17 cellular contexts compared by ENCODE assay signal in genomic region chr2:86806059-86806857, GRCh38. TPM values are rescaled to one million over a fixed set of nuclear protein-coding genes. Genes with fewer than 3 reads are reported as not detected.
DNase-seq lines count a peak whose midpoint lies in the region; ATAC-seq lines count a peak whose summit lies in the region.
"Had no signal": no experiment of that assay in that cellular context is flagged by ENCODE, and none has a peak within 500 bp of the region (broad histone marks: within the 10 kb centered on the region; RNA-seq: fewer than 3 reads in every experiment).

No MANE protein-coding gene starts in this region.

- peaks cover 30 to 39% (median 37%) of the 10 kb centered on the region in 3 donors for H3K4me1 Mint-ChIP-seq in T-cell
- H3K4me1 Mint-ChIP-seq in central memory CD8-positive, alpha-beta T cell = peaks cover 56% of the 10 kb centered on the region
- peaks cover 28% of the 10 kb centered on the region for H3K4me1 Mint-ChIP-seq in stimulated activated effector memory CD8-positive, alpha-beta T cell treated with anti-CD3 and anti-CD28 coated beads, Interleukin-12 subunit alpha, Interleukin-12 subunit beta, amount 100 ng/mL, for 72 hours

- H3K27ac Mint-ChIP-seq in T-cell = peak overlapping the region; percentile 86 to 92
- peak overlapping the region; percentile 93 for H3K27ac Mint-ChIP-seq in central memory CD8-positive, alpha-beta T cell (ENCODE audit: low read depth)
- peak overlapping the region; percentile 87 for H3K27ac Mint-ChIP-seq in stimulated activated effector memory CD8-positive, alpha-beta T cell treated with anti-CD3 and anti-CD28 coated beads, Interleukin-12 subunit alpha, Interleukin-12 subunit beta, amount 100 ng/mL, for 72 hours
- H3K27ac Mint-ChIP-seq: activated CD4-positive, alpha-beta T cell treated with anti-CD3 and anti-CD28 coated beads, Interleukin-2, amount 10 ng/mL, durations not matched to agents 7 days and 5 days had no signal

- no peaks in the 10 kb centered on the region for H3K36me3 Mint-ChIP-seq in T-cell
- peaks cover 14% of the 10 kb centered on the region for H3K36me3 Mint-ChIP-seq in central memory CD8-positive, alpha-beta T cell (ENCODE audit: insufficient read depth)
- H3K36me3 Mint-ChIP-seq in stimulated activated effector memory CD8-positive, alpha-beta T cell treated with anti-CD3 and anti-CD28 coated beads, Interleukin-12 subunit alpha, Interleukin-12 subunit beta, amount 100 ng/mL, for 72 hours = peaks cover 35% of the 10 kb centered on the region

- no peaks in the 10 kb centered on the region for H3K9me3 Mint-ChIP-seq in T-cell
- H3K9me3 Mint-ChIP-seq in central memory CD8-positive, alpha-beta T cell = no peaks in the 10 kb centered on the region
- no peaks in the 10 kb centered on the region for H3K9me3 Mint-ChIP-seq in stimulated activated effector memory CD8-positive, alpha-beta T cell treated with anti-CD3 and anti-CD28 coated beads, Interleukin-12 subunit alpha, Interleukin-12 subunit beta, amount 100 ng/mL, for 72 hours
- H3K9me3 Mint-ChIP-seq: activated CD4-positive, alpha-beta T cell treated with anti-CD3 and anti-CD28 coated beads, Interleukin-2, amount 10 ng/mL, durations not matched to agents 7 days and 5 days had no signal

- CTCF ChIA-PET in T-cell (lab: Charles Lee) = interaction anchor here in 1 of 2 donors (1.0 to 1.3 kb wide), 3 partner anchors 15 to 30 kb away, joined by 3 to 4 read pairs (median 3); no protein-coding TSS in a partner anchor

- POLR2A ChIA-PET in T-cell (lab: Charles Lee) = interaction anchor here in 1 of 2 donors (1.3 kb wide), 1 partner anchor 20 kb away, joined by 5 read pairs; no protein-coding TSS in a partner anchor

- DNase-seq in NCI-H2227 (lab: John Stamatoyannopoulos, UW; ENCODE audit: unreplicated experiment) (peak; percentile 21), NCI-H2227 treated with DMSO at 0.1 percent for 48 hours (lab: John Stamatoyannopoulos, UW) (no peak), T-cell (no peak), iPS-NIHi11 (ENCODE audit: low spot score) (no peak), NCI-H2029 treated with DMSO at 0.1 percent for 48 hours (lab: John Stamatoyannopoulos, UW) (no peak)
- no peak for DNase-seq in central memory CD8-positive, alpha-beta T cell (ENCODE audit: low spot score in 2 of 2)
- peak in 1 of 2 donors; percentile 65 for DNase-seq in stimulated activated effector memory CD8-positive, alpha-beta T cell treated with anti-CD3 and anti-CD28 coated beads, Interleukin-12 subunit alpha, Interleukin-12 subunit beta, amount 100 ng/mL, for 72 hours (ENCODE audit: low spot score in 2 of 2)
- DNase-seq: 8988T; activated CD4-positive, alpha-beta T cell treated with anti-CD3 and anti-CD28 coated beads, Interleukin-2, amount 10 ng/mL, durations not matched to agents 7 days and 5 days; NCI-H1436 treated with DMSO at 0.1 percent for 48 hours; psoas muscle; small intestine; stimulated activated CD4-positive, alpha-beta T cell treated with anti-CD3 and anti-CD28 coated beads, Interleukin-4, amount 100 ng/mL, for 24 hours had no signal

- H3K27me3 Mint-ChIP-seq in T-cell = peaks cover 14 to 34% of the 10 kb centered on the region in 2 donors
- no peaks in the 10 kb centered on the region for H3K27me3 Mint-ChIP-seq in central memory CD8-positive, alpha-beta T cell

- ATAC-seq in T-cell (replicated peaks in 1 of 4) = no peak
- ATAC-seq in central memory CD8-positive, alpha-beta T cell (replicated peaks; ENCODE audit: extremely low read depth, poor library complexity, severe bottlenecking) = no peak
- no peak for ATAC-seq in stimulated activated effector memory CD8-positive, alpha-beta T cell treated with anti-CD3 and anti-CD28 coated beads, Interleukin-12 subunit alpha, Interleukin-12 subunit beta, amount 100 ng/mL, for 72 hours
- no peak for ATAC-seq in HG02973 (IDR thresholded peaks at IDR 0.05; ENCODE audit: unreplicated experiment)
- ATAC-seq: HCT116, psoas muscle had no signal

- peak overlapping the region; percentile 53 to 93 (median 90) for H3K4me3 Mint-ChIP-seq in T-cell
- H3K4me3 Mint-ChIP-seq in central memory CD8-positive, alpha-beta T cell = peak overlapping the region; percentile 87
- peak overlapping the region; percentile 83 for H3K4me3 Mint-ChIP-seq in stimulated activated effector memory CD8-positive, alpha-beta T cell treated with anti-CD3 and anti-CD28 coated beads, Interleukin-12 subunit alpha, Interleukin-12 subunit beta, amount 100 ng/mL, for 72 hours

RNA-seq across cellular contexts. Expression of gene CD8A, which starts 15.5 kb away (rescaled TPM):
- 100 to 1,000 TPM in 4 of 5 donors, 10 to 100 TPM in 1; 92.1 to 194 (median 158) TPM for total RNA-seq in T-cell
- total RNA-seq: chondrocyte, HT-29 had no signal

RNA-seq across cellular contexts. Expression of gene CD8B, which starts 55.4 kb away (rescaled TPM):
- 100 to 1,000 TPM in 3 of 5 donors, 10 to 100 TPM in 2; 50.8 to 206 (median 117) TPM for total RNA-seq in T-cell
- total RNA-seq: chondrocyte, HT-29 had no signal
